Comparison of ENCODE assay signal across 1 cellular context in genomic region chr6:27617700-27618689, GRCh38.
TF ChIP-seq lines count a peak whose summit lies in the region.

No MANE protein-coding gene starts in this region.

TF ChIP-seq in K562, 482 proteins besides CTCF, POLR2A, EP300 and RAD21 (continued from another document and continues in another):
- TF ChIP-seq FOXJ3 (CRISPR knock-in tag; IDR thresholded peaks at IDR 0.05) (no peak), ZNF561 (CRISPR knock-in tag; conservative IDR thresholded peaks at IDR 0.05) (no peak), MTA3 (IDR thresholded peaks at IDR 0.05; ENCODE audit: borderline replicate concordance) (peak; percentile 34), TARDBP (IDR thresholded peaks at IDR 0.05) (0 out of 2 replicates have a peak, but pooled peaks have one; percentile 54), ZNF140 (CRISPR knock-in tag; IDR thresholded peaks at IDR 0.05) (no peak), RFX1 (IDR thresholded peaks at IDR 0.05) (no peak), BRD4 (IDR thresholded peaks at IDR 0.05) (no peak), ZNF347 (CRISPR knock-in tag; IDR thresholded peaks at IDR 0.05; ENCODE audit: low read depth) (no peak), ZFX (CRISPR knock-in tag; IDR thresholded peaks at IDR 0.05) (no peak), TAF7 (tag; IDR thresholded peaks at IDR 0.05) (0 out of 2 replicates have a peak, but pooled peaks have one; percentile 5), HDAC8 (tag; IDR thresholded peaks at IDR 0.05) (no peak), NFRKB (IDR thresholded peaks at IDR 0.05; ENCODE audit: low read depth) (0 out of 2 replicates have a peak, but pooled peaks have one; percentile 31), DLX4 (CRISPR knock-in tag; IDR thresholded peaks at IDR 0.05) (no peak), SAFB2 (IDR thresholded peaks at IDR 0.05; ENCODE audit: borderline replicate concordance, low read depth, low read length, severe bottlenecking) (no peak), GABPA (tag; conservative IDR thresholded peaks at IDR 0.05; ENCODE audit: low read depth) (0 out of 2 replicates have a peak, but pooled peaks have one; percentile 7), RBM17 (IDR thresholded peaks at IDR 0.05; ENCODE audit: borderline replicate concordance, low read depth, low read length) (no peak), CREM (IDR thresholded peaks at IDR 0.05; ENCODE audit: low read depth) (peak; percentile 31; the same call in 1 of the 2 replicates), MCM3 (IDR thresholded peaks at IDR 0.05) (no peak), GTF3C2 (IDR thresholded peaks at IDR 0.05; ENCODE audit: borderline replicate concordance, extremely low read depth, insufficient read length) (peak; percentile 91), ELF1 (tag; IDR thresholded peaks at IDR 0.05) (0 out of 2 replicates have a peak, but pooled peaks have one; percentile 37), ZC3H11A (IDR thresholded peaks at IDR 0.05; ENCODE audit: low read depth, low read length) (no peak), PBX2 (CRISPR knock-in tag; IDR thresholded peaks at IDR 0.05; ENCODE audit: low read depth) (peak; percentile 60), PBX2 (tag; conservative IDR thresholded peaks at IDR 0.05; ENCODE audit: low read depth) (peak; percentile 94), OTX1 (CRISPR knock-in tag; IDR thresholded peaks at IDR 0.05) (no peak), RUNX1 (IDR thresholded peaks at IDR 0.05; ENCODE audit: low read depth) (no peak), BHLHE40 (IDR thresholded peaks at IDR 0.05; ENCODE audit: low read length) (no peak), DPF2 (IDR thresholded peaks at IDR 0.05) (peak; percentile 26; the same call in 1 of the 2 replicates), ZNF444 (CRISPR knock-in tag; IDR thresholded peaks at IDR 0.05) (no peak), NCOR1 (IDR thresholded peaks at IDR 0.05) (0 out of 2 replicates have a peak, but pooled peaks have one; percentile 6), TGIF2 (CRISPR knock-in tag; IDR thresholded peaks at IDR 0.05) (no peak), CCAR2 (IDR thresholded peaks at IDR 0.05; ENCODE audit: low read depth, low read length) (no peak), NFE2L1 (tag; IDR thresholded peaks at IDR 0.05; ENCODE audit: borderline replicate concordance, low read depth) (no peak), HOMEZ (CRISPR knock-in tag; IDR thresholded peaks at IDR 0.05) (no peak), ZNF589 (CRISPR knock-in tag; IDR thresholded peaks at IDR 0.05; ENCODE audit: low read depth) (no peak), ARID3A (IDR thresholded peaks at IDR 0.05; ENCODE audit: borderline replicate concordance, low read depth, low read length) (peak; percentile 69; the same call in 1 of the 2 replicates), POLR2H (tag; IDR thresholded peaks at IDR 0.05; ENCODE audit: low read depth) (peak; percentile 99), SNRNP70 (optimal IDR thresholded peaks at IDR 0.05; ENCODE audit: low read depth, low read length) (no peak), KLF13 (tag; IDR thresholded peaks at IDR 0.05; ENCODE audit: borderline replicate concordance, low read depth) (no peak), ZNF644 (tag; IDR thresholded peaks at IDR 0.05; ENCODE audit: low read depth) (no peak), SMARCE1 (IDR thresholded peaks at IDR 0.05) (no peak; the same call in 1 of the 2 replicates), STAG1 (CRISPR knock-in tag; IDR thresholded peaks at IDR 0.05; ENCODE audit: borderline replicate concordance) (no peak), MNT (conservative IDR thresholded peaks at IDR 0.05) (peak; percentile 24 to 32; a peak in 1 of 4 replicates), HLTF (IDR thresholded peaks at IDR 0.05) (no peak; the same call in 1 of the 2 replicates), HMGXB4 (CRISPR knock-in tag; IDR thresholded peaks at IDR 0.05) (0 out of 2 replicates have a peak, but pooled peaks have one; percentile 71), AFF4 (CRISPR knock-in tag; IDR thresholded peaks at IDR 0.05) (no peak), E2F6 (IDR thresholded peaks at IDR 0.05; ENCODE audit: borderline replicate concordance in 1 of 2, extremely low read depth in 1 of 2, insufficient read depth in 1 of 2, insufficient read length in 1 of 2, low read depth in 1 of 2, low read length in 1 of 2, poor library complexity in 1 of 2, severe bottlenecking in 1 of 2) (no peak), GATAD2A (IDR thresholded peaks at IDR 0.05) (no peak), HMBOX1 (IDR thresholded peaks at IDR 0.05) (0 out of 2 replicates have a peak, but pooled peaks have one; percentile 30), TBP (optimal IDR thresholded peaks at IDR 0.05; ENCODE audit: low read depth, low read length) (peak; percentile 100)
